1 cellular context compared by ENCODE assay signal in genomic region chr12:123119808-123120207, GRCh38.
TF ChIP-seq lines count a peak whose summit lies in the region.

No MANE protein-coding gene starts in this region.

TF ChIP-seq in IMR-90, 13 proteins besides CTCF, POLR2A, EP300 and RAD21 (continued from another document):
- TF ChIP-seq BHLHE40 (IDR thresholded peaks at IDR 0.05; ENCODE audit: low read depth, low read length) = no peak
- TF ChIP-seq CHD1 (IDR thresholded peaks at IDR 0.05; ENCODE audit: low read depth, low read length) = no peak
TF ChIP-seq in IMR-90: peak in this region for 0.
